Comparison of ENCODE assay signal across 1 cellular context in the genomic region with DNA sequence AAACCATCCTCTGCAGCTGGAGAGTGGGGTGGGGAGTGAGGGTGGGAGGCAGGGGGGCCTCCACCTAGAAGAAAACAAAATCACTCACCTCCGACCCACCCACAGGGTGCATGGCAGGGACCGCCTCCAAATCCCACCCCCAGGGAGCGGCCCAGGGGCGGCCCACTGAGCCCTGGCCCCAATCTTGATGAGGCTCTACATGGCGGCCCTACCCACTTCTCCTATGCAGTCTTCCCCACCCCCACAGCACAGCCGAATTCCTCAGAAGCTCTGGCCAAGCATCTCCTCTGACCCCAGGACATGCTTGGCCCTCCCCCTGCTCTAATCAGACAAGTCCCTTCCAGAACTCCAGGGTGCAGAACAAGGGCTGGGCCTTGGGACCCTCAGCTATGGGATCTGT.
TF ChIP-seq lines count a peak whose summit lies in the region.

No MANE protein-coding gene starts in this region.

TF ChIP-seq in WTC11, 78 proteins besides CTCF, POLR2A, EP300 and RAD21 (continued from another document):
- TF ChIP-seq MXD4 (CRISPR knock-in tag; IDR thresholded peaks at IDR 0.05; ENCODE audit: borderline replicate concordance) (no peak), CBFB (CRISPR knock-in tag; IDR thresholded peaks at IDR 0.05; ENCODE audit: low read depth) (no peak), TCF7 (CRISPR knock-in tag; IDR thresholded peaks at IDR 0.05; ENCODE audit: low read depth) (no peak), ZNF219 (CRISPR knock-in tag; IDR thresholded peaks at IDR 0.05; ENCODE audit: borderline replicate concordance) (no peak)
- TF ChIP-seq, protein P1, sequence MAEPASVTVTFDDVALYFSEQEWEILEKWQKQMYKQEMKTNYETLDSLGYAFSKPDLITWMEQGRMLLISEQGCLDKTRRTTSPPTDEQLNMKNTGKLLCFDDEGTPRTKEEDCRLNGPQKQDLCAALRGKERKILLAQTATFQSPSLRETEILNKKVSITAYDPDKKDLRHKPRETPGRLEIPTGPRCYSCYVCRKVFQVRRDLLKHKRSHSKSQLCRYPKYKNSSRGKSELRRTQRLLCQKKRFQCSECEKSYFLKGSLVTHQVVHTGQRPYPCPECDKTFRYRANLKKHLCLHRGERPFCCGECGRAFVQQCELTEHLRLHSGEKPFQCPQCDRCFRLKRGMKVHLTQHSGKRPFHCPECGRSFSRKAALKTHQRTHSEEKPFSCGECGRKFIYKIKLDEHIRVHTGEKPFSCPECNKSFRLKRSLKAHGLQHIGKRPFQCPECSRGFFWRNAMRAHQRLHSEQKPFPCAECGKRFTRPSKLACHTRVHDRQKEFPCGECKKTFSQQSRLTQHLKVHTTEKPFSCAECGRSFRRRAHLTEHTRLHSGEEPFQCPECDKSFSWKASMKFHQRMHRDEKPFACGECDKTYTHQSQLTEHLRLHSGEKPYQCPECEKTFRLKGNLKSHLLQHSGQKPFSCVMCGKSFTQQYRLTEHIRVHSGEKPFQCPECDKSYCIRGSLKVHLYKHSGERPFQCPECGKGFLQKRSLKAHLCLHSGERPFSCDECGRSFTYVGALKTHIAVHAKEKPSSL (CRISPR knock-in tag; conservative IDR thresholded peaks at IDR 0.05), result no peak
- TF ChIP-seq, protein P2, sequence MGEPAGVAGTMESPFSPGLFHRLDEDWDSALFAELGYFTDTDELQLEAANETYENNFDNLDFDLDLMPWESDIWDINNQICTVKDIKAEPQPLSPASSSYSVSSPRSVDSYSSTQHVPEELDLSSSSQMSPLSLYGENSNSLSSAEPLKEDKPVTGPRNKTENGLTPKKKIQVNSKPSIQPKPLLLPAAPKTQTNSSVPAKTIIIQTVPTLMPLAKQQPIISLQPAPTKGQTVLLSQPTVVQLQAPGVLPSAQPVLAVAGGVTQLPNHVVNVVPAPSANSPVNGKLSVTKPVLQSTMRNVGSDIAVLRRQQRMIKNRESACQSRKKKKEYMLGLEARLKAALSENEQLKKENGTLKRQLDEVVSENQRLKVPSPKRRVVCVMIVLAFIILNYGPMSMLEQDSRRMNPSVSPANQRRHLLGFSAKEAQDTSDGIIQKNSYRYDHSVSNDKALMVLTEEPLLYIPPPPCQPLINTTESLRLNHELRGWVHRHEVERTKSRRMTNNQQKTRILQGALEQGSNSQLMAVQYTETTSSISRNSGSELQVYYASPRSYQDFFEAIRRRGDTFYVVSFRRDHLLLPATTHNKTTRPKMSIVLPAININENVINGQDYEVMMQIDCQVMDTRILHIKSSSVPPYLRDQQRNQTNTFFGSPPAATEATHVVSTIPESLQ (CRISPR knock-in tag; IDR thresholded peaks at IDR 0.05), result no peak
